13 cellular contexts compared by ENCODE assay signal in the genomic region with DNA sequence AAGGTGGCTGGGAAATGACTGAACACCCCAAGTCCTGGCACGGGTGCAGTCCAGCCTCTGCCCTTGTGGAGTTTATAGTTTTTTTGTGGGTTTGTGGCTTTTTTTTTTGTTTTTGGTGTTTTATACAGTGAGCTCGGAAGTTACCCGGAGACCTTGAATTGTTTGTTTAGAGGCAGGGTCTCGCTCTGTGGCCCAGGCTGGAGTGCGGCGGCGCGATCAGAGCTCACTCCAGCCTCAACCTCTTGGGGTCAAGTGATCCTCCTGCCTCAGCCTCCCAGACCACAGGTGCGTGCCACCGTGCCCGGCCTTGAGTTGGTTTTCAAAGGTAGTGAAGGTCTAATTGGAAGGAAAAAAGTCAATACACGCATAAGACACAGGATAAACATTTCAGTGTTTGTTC. TPM values are rescaled to one million over a fixed set of nuclear protein-coding genes. Genes with fewer than 3 reads are reported as not detected.
"Had no signal": no experiment of that assay in that cellular context is flagged by ENCODE, and none has a peak within 500 bp of the region (broad histone marks: within the 10 kb centered on the region; RNA-seq: fewer than 3 reads in every experiment).

No MANE protein-coding gene starts in this region.

- H3K36me3 ChIP-seq: HAP-1 had no signal

- H3K27ac ChIP-seq: GM23248, HL-60, KMS-11 had no signal

- H3K4me1 ChIP-seq: HAP-1 had no signal

- H3K4me1 Mint-ChIP-seq: IgD-negative memory B cell had no signal

- H3K27ac Mint-ChIP-seq: HFFc6, IgD-negative memory B cell had no signal

- H3K4me3 ChIP-seq: GM23248, HAP-1 had no signal

- H3K4me3 Mint-ChIP-seq: HFFc6, IgD-negative memory B cell had no signal

- ATAC-seq: HCT116, HepG2 had no signal

- DNase-seq: GM23248, GOT3, HFFc6, KBM-7 had no signal

- H3K9ac ChIP-seq: GM23248, KMS-11 had no signal

- H3K36me3 Mint-ChIP-seq: IgD-negative memory B cell had no signal

- H3K9me3 ChIP-seq: HAP-1 had no signal

RNA-seq across cellular contexts. Expression of gene ANHX, which starts 0.9 kb away (rescaled TPM):
- total RNA-seq: GM23248, H4, H7, HepG2, HFFc6, HT1080 had no signal
- polyA plus RNA-seq: GM23248, HepG2, IgD-negative memory B cell had no signal
